In the genomic region with DNA sequence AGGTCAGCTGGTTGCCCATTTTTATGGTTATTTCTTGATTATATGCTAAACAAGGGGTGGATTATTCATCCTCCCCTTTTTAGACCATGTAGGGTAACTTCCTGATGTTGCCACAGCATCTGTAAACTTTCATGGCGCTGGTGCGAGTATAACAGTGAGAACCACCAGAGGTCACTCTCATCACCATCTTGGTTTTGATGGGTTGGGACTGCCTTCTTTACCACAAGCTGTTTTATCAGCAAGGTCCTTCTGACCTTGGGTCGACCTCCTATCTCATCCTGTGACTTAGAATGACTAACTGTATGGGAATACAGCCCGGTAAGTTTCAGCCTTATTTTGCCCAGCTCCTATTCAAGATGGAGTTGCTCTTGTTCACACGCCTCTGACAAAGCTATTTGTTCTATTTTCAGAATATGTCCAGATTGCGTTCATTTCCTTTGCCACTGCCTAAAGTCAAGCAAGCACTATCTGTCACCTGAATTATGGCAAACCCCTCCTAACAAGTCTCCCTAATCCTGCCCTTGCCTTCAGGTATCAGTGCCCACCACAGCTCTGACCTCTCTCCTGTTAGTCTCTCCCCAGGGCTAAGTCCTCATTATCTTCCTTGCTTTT, we compare ENCODE assay signal across 1 cellular context.
TF ChIP-seq lines count a peak whose summit lies in the region.

No MANE protein-coding gene starts in this region.

TF ChIP-seq in GM23338, 12 proteins besides CTCF, POLR2A, EP300 and RAD21 (continued from another document):
- TF ChIP-seq, protein P1, sequence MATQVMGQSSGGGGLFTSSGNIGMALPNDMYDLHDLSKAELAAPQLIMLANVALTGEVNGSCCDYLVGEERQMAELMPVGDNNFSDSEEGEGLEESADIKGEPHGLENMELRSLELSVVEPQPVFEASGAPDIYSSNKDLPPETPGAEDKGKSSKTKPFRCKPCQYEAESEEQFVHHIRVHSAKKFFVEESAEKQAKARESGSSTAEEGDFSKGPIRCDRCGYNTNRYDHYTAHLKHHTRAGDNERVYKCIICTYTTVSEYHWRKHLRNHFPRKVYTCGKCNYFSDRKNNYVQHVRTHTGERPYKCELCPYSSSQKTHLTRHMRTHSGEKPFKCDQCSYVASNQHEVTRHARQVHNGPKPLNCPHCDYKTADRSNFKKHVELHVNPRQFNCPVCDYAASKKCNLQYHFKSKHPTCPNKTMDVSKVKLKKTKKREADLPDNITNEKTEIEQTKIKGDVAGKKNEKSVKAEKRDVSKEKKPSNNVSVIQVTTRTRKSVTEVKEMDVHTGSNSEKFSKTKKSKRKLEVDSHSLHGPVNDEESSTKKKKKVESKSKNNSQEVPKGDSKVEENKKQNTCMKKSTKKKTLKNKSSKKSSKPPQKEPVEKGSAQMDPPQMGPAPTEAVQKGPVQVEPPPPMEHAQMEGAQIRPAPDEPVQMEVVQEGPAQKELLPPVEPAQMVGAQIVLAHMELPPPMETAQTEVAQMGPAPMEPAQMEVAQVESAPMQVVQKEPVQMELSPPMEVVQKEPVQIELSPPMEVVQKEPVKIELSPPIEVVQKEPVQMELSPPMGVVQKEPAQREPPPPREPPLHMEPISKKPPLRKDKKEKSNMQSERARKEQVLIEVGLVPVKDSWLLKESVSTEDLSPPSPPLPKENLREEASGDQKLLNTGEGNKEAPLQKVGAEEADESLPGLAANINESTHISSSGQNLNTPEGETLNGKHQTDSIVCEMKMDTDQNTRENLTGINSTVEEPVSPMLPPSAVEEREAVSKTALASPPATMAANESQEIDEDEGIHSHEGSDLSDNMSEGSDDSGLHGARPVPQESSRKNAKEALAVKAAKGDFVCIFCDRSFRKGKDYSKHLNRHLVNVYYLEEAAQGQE (IDR thresholded peaks at IDR 0.05; ENCODE audit: unreplicated experiment) = no peak
- TF ChIP-seq, protein P2, sequence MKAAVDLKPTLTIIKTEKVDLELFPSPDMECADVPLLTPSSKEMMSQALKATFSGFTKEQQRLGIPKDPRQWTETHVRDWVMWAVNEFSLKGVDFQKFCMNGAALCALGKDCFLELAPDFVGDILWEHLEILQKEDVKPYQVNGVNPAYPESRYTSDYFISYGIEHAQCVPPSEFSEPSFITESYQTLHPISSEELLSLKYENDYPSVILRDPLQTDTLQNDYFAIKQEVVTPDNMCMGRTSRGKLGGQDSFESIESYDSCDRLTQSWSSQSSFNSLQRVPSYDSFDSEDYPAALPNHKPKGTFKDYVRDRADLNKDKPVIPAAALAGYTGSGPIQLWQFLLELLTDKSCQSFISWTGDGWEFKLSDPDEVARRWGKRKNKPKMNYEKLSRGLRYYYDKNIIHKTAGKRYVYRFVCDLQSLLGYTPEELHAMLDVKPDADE (IDR thresholded peaks at IDR 0.05) = no peak
- no peak for TF ChIP-seq EZH2 (IDR thresholded peaks at IDR 0.05; ENCODE audit: low read depth, unreplicated experiment)
- no peak for TF ChIP-seq ZNF331 (CRISPR knock-in tag; IDR thresholded peaks at IDR 0.05; ENCODE audit: low read depth)
- no peak for TF ChIP-seq POLR2AphosphoS5 (IDR thresholded peaks at IDR 0.05; ENCODE audit: low read depth)
- no peak for TF ChIP-seq NANOG (IDR thresholded peaks at IDR 0.05; ENCODE audit: borderline replicate concordance)
- TF ChIP-seq, protein P3, sequence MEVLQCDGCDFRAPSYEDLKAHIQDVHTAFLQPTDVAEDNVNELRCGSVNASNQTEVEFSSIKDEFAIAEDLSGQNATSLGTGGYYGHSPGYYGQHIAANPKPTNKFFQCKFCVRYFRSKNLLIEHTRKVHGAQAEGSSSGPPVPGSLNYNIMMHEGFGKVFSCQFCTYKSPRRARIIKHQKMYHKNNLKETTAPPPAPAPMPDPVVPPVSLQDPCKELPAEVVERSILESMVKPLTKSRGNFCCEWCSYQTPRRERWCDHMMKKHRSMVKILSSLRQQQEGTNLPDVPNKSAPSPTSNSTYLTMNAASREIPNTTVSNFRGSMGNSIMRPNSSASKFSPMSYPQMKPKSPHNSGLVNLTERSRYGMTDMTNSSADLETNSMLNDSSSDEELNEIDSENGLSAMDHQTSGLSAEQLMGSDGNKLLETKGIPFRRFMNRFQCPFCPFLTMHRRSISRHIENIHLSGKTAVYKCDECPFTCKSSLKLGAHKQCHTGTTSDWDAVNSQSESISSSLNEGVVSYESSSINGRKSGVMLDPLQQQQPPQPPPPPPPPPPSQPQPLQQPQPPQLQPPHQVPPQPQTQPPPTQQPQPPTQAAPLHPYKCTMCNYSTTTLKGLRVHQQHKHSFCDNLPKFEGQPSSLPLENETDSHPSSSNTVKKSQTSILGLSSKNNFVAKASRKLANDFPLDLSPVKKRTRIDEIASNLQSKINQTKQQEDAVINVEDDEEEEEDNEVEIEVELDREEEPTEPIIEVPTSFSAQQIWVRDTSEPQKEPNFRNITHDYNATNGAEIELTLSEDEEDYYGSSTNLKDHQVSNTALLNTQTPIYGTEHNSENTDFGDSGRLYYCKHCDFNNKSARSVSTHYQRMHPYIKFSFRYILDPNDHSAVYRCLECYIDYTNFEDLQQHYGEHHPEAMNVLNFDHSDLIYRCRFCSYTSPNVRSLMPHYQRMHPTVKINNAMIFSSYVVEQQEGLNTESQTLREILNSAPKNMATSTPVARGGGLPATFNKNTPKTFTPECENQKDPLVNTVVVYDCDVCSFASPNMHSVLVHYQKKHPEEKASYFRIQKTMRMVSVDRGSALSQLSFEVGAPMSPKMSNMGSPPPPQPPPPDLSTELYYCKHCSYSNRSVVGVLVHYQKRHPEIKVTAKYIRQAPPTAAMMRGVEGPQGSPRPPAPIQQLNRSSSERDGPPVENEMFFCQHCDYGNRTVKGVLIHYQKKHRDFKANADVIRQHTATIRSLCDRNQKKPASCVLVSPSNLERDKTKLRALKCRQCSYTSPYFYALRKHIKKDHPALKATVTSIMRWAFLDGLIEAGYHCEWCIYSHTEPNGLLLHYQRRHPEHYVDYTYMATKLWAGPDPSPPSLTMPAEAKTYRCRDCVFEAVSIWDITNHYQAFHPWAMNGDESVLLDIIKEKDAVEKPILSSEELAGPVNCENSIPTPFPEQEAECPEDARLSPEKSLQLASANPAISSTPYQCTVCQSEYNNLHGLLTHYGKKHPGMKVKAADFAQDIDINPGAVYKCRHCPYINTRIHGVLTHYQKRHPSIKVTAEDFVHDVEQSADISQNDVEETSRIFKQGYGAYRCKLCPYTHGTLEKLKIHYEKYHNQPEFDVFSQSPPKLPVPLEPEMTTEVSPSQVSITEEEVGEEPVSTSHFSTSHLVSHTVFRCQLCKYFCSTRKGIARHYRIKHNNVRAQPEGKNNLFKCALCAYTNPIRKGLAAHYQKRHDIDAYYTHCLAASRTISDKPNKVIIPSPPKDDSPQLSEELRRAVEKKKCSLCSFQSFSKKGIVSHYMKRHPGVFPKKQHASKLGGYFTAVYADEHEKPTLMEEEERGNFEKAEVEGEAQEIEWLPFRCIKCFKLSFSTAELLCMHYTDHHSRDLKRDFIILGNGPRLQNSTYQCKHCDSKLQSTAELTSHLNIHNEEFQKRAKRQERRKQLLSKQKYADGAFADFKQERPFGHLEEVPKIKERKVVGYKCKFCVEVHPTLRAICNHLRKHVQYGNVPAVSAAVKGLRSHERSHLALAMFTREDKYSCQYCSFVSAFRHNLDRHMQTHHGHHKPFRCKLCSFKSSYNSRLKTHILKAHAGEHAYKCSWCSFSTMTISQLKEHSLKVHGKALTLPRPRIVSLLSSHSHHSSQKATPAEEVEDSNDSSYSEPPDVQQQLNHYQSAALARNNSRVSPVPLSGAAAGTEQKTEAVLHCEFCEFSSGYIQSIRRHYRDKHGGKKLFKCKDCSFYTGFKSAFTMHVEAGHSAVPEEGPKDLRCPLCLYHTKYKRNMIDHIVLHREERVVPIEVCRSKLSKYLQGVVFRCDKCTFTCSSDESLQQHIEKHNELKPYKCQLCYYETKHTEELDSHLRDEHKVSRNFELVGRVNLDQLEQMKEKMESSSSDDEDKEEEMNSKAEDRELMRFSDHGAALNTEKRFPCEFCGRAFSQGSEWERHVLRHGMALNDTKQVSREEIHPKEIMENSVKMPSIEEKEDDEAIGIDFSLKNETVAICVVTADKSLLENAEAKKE (CRISPR knock-in tag; IDR thresholded peaks at IDR 0.05) = no peak
